In genomic region chr1:184889183-184889582, GRCh38 we compare ENCODE assay signal across 24 cellular contexts.
DNase-seq lines count a peak whose midpoint lies in the region; ATAC-seq and TF ChIP-seq lines count a peak whose summit lies in the region.
"Had no signal": no experiment of that assay in that cellular context is flagged by ENCODE, and none has a peak within 500 bp of the region (broad histone marks: within the 10 kb centered on the region; RNA-seq: fewer than 3 reads in every experiment).

No MANE protein-coding gene starts in this region.

- intact Hi-C loops in CD4-positive, alpha-beta memory T cell (cut with micrococcal nuclease), result no loop called here
- intact Hi-C loops in sigmoid colon (cut with DNase I), result loop anchor here (10.0 kb wide), 1 partner anchor 64 kb away; no protein-coding TSS in a partner anchor

- no peak overlapping the region for H3K4me3 Mint-ChIP-seq in CD4-positive, alpha-beta memory T cell
- no peak overlapping the region for H3K4me3 Mint-ChIP-seq in T-helper 2 cell treated with Interferon-gamma antibody and Interleukin-4, amounts not matched to agents 5 μg/mL and 100 μg/mL, for 36 hours
- H3K4me3 Mint-ChIP-seq: B cell, WTC11 had no signal

- 77 to 92% methylated on average over 1 of the region's 1 CpG for WGBS in sigmoid colon, 2 donors

- peaks cover 32 to 51% of the 10 kb centered on the region in 2 donors for H3K36me3 Mint-ChIP-seq in CD4-positive, alpha-beta memory T cell
- peaks cover 38% of the 10 kb centered on the region for H3K36me3 Mint-ChIP-seq in T-helper 2 cell treated with Interferon-gamma antibody and Interleukin-4, amounts not matched to agents 5 μg/mL and 100 μg/mL, for 36 hours (ENCODE audit: low read depth)
- H3K36me3 Mint-ChIP-seq: WTC11 had no signal

- H3K27ac ChIP-seq in CD4-positive, alpha-beta memory T cell (ENCODE audit: low read depth, low read length), result no peak overlapping the region
- peak overlapping the region; percentile 66 to 92 (median 80) for H3K27ac ChIP-seq in sigmoid colon
- H3K27ac ChIP-seq: neutrophil, upper lobe of left lung had no signal

- no peaks in the 10 kb centered on the region for H3K27me3 Mint-ChIP-seq in CD4-positive, alpha-beta memory T cell
- peaks cover 3% of the 10 kb centered on the region for H3K27me3 Mint-ChIP-seq in T-helper 2 cell treated with Interferon-gamma antibody and Interleukin-4, amounts not matched to agents 5 μg/mL and 100 μg/mL, for 36 hours (ENCODE audit: low read depth)
- H3K27me3 Mint-ChIP-seq: B cell had no signal

- no peak for TF ChIP-seq EP300 in sigmoid colon (IDR thresholded peaks at IDR 0.05)

- H3K27ac Mint-ChIP-seq in CD4-positive, alpha-beta memory T cell, result peak overlapping the region; percentile 7 to 99 (median 95)
- no peak overlapping the region for H3K27ac Mint-ChIP-seq in T-helper 2 cell treated with Interferon-gamma antibody and Interleukin-4, amounts not matched to agents 5 μg/mL and 100 μg/mL, for 36 hours
- H3K27ac Mint-ChIP-seq: B cell; stimulated activated naive CD8-positive, alpha-beta T cell treated with anti-CD3 and anti-CD28 coated beads, Interleukin-15, amount 100 ng/mL, for 72 hours; WTC11 had no signal

- H3K36me3 ChIP-seq in CD4-positive, alpha-beta memory T cell (ENCODE audit: insufficient read depth, low read length), result no peaks in the 10 kb centered on the region
- H3K36me3 ChIP-seq in adipocyte (ENCODE audit: control insufficient read depth, insufficient read depth, low read length, severe bottlenecking) (no peaks in the 10 kb centered on the region), sigmoid colon (peaks cover 0 to 40% (median 0%) of the 10 kb centered on the region in 4 donors)
- H3K36me3 ChIP-seq: prostate gland, upper lobe of left lung had no signal

- no peaks in the 10 kb centered on the region for H3K9me3 ChIP-seq in CD4-positive, alpha-beta memory T cell (ENCODE audit: control insufficient read depth in 1 of 2, low read length in 2 of 2)
- H3K9me3 ChIP-seq in adipocyte (ENCODE audit: control insufficient read depth, low read length) (no peaks in the 10 kb centered on the region), sigmoid colon (no peaks in the 10 kb centered on the region)
- H3K9me3 ChIP-seq: neutrophil, prostate gland, upper lobe of left lung had no signal

- H3K4me1 Mint-ChIP-seq in CD4-positive, alpha-beta memory T cell, result peaks cover 30 to 69% (median 38%) of the 10 kb centered on the region in 4 donors
- peaks cover 27% of the 10 kb centered on the region for H3K4me1 Mint-ChIP-seq in T-helper 2 cell treated with Interferon-gamma antibody and Interleukin-4, amounts not matched to agents 5 μg/mL and 100 μg/mL, for 36 hours (ENCODE audit: low read depth)

- H3K4me1 ChIP-seq in CD4-positive, alpha-beta memory T cell (ENCODE audit: insufficient read depth, low read length), result peaks cover 49% of the 10 kb centered on the region
- peaks cover 35% of the 10 kb centered on the region for H3K4me1 ChIP-seq in adipocyte (ENCODE audit: control insufficient read depth, insufficient read depth, low read length)
- peaks cover 0 to 81% (median 72%) of the 10 kb centered on the region in 4 donors for H3K4me1 ChIP-seq in sigmoid colon
- H3K4me1 ChIP-seq: prostate gland had no signal

- DNase-seq in NCI-H1105 treated with DMSO at 0.1 percent for 48 hours (lab: John Stamatoyannopoulos, UW) (peak; percentile 44), NCI-H1105 (lab: John Stamatoyannopoulos, UW) (no peak), adipocyte (ENCODE audit: low read depth) (no peak), sigmoid colon (no peak), NCI-H2227 (lab: John Stamatoyannopoulos, UW; ENCODE audit: unreplicated experiment) (no peak)
- no peak for DNase-seq in CD4-positive, alpha-beta memory T cell
- no peak for DNase-seq in T-helper 2 cell treated with Interferon-gamma antibody and Interleukin-4, amounts not matched to agents 5 μg/mL and 100 μg/mL, for 36 hours (ENCODE audit: low spot score)
- DNase-seq: 8988T; activated CD8-positive, alpha-beta memory T cell treated with anti-CD3 and anti-CD28 coated beads, Interleukin-2, amount 50 U/mL, for 4 hours; activated effector memory CD4-positive, alpha-beta T cell treated with Interleukin-2 at 50 U/mL for 16 hours; dorsolateral prefrontal cortex; NCI-H2107; NCI-H524; small intestine; stimulated activated CD4-positive, alpha-beta T cell treated with anti-CD3 and anti-CD28 coated beads, Interleukin-4, amount 100 ng/mL, for 1 hour; stimulated activated naive CD8-positive, alpha-beta T cell treated with anti-CD3 and anti-CD28 coated beads, Interleukin-15, amount 100 ng/mL, for 72 hours; T-helper 9 cell; upper lobe of left lung had no signal

- H3K9me3 Mint-ChIP-seq in CD4-positive, alpha-beta memory T cell, result peaks cover 0 to 3% (median 0%) of the 10 kb centered on the region in 8 donors
- H3K9me3 Mint-ChIP-seq in T-helper 2 cell treated with Interferon-gamma antibody and Interleukin-4, amounts not matched to agents 5 μg/mL and 100 μg/mL, for 36 hours, result no peaks in the 10 kb centered on the region
- H3K9me3 Mint-ChIP-seq: stimulated activated naive CD8-positive, alpha-beta T cell treated with anti-CD3 and anti-CD28 coated beads, Interleukin-15, amount 100 ng/mL, for 72 hours; WTC11 had no signal

- ATAC-seq in GM18873 (IDR thresholded peaks at IDR 0.05; ENCODE audit: low FRiP score, unreplicated experiment), result no peak
- ATAC-seq: stimulated activated naive CD8-positive, alpha-beta T cell treated with anti-CD3 and anti-CD28 coated beads, Interleukin-15, amount 100 ng/mL, for 72 hours; WTC11 had no signal

- no peak overlapping the region for H3K4me3 ChIP-seq in CD4-positive, alpha-beta memory T cell (ENCODE audit: low read length in 2 of 2)
- H3K4me3 ChIP-seq in adipocyte (ENCODE audit: low read length) (peak overlapping the region; percentile 18), sigmoid colon (no peak overlapping the region)
- H3K4me3 ChIP-seq: dorsolateral prefrontal cortex, lung, prostate gland, upper lobe of left lung had no signal

- POLR2A ChIA-PET in CD4-positive, alpha-beta memory T cell (lab: Charles Lee; ENCODE audit: partially characterized antibody), result interaction anchor here (1.2 to 5.0 kb wide), 3 partner anchors 19 to 84 kb away, joined by 3 to 43 read pairs (median 38); partner anchors contain the start of gene NIBAN1

- no peak for TF ChIP-seq CTCF in sigmoid colon (IDR thresholded peaks at IDR 0.05)

- H3K27me3 ChIP-seq in CD4-positive, alpha-beta memory T cell (ENCODE audit: insufficient read depth, low read length), result no peaks in the 10 kb centered on the region
- no peaks in the 10 kb centered on the region for H3K27me3 ChIP-seq in adipocyte (replicated peaks; ENCODE audit: control insufficient read depth, insufficient read depth, low read length)
- no peaks in the 10 kb centered on the region for H3K27me3 ChIP-seq in sigmoid colon
- H3K27me3 ChIP-seq: neutrophil, upper lobe of left lung had no signal

- no peak for TF ChIP-seq POLR2A in sigmoid colon (IDR thresholded peaks at IDR 0.05)

- CTCF ChIA-PET in CD4-positive, alpha-beta memory T cell (lab: Charles Lee; ENCODE audit: partially characterized antibody), result interaction anchor here (4.7 kb wide), 1 partner anchor 84 kb away, joined by 23 read pairs; no protein-coding TSS in a partner anchor

- no peak overlapping the region for H3K9ac ChIP-seq in adipocyte (ENCODE audit: low read length)
